Comparison of ENCODE assay signal across 1 cellular context in the genomic region with DNA sequence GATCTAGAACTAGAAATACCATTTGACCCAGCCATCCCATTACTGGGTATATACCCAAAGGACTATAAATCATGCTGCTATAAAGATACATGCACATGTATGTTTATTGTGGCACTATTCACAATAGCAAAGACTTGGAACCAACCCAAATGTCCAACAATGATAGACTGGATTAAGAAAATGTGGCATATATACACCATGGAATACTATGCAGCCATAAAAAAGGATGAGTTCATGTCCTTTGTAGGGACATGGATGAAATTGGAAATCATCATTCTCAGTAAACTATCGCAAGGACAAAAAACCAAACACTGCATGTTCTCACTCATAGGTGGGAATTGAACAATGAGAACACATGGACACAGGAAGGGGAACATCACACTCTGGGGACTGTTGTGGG.
A peak's percentile ranks its signal among the peaks of the same experiment; 100 is the strongest.
TF ChIP-seq lines count a peak whose summit lies in the region.
"Not testable (repeated sequence)": the region's sequence is repeated elsewhere in the genome, so short reads cannot be mapped to it uniquely, and the experiment has no call there.

No MANE protein-coding gene starts in this region.

- not testable (repeated sequence) for H3K9me3 ChIP-seq in HEK293 (ENCODE audit: control insufficient read depth, insufficient read depth, low read depth, low read length)

- not testable (repeated sequence) for H3K27ac ChIP-seq in HEK293 (ENCODE audit: extremely low read depth, low read depth, low read length)

- not testable (repeated sequence) for H3K4me1 ChIP-seq in HEK293 (ENCODE audit: control insufficient read depth, insufficient read depth, low read length)

- H3K4me3 ChIP-seq in HEK293 (ENCODE audit: low read depth, low read length), result not testable (repeated sequence)

- H3K36me3 ChIP-seq in HEK293 (ENCODE audit: control insufficient read depth in 2 of 2, insufficient read depth in 1 of 2, low read length in 2 of 2), result not testable (repeated sequence)

- CTCF ChIA-PET in HEK293 (lab: Yijun Ruan, JAX), result not testable (repeated sequence)

- POLR2A ChIA-PET in HEK293 (lab: Yijun Ruan, JAX), result not testable (repeated sequence)

- not testable (repeated sequence) for TF ChIP-seq CTCF in HEK293 (tag by site-specific recombination; IDR thresholded peaks at IDR 0.05)

TF ChIP-seq in HEK293, 187 proteins besides CTCF, POLR2A, EP300 and RAD21:
- TF ChIP-seq ZNF280D (tag by site-specific recombination; IDR thresholded peaks at IDR 0.05) (0 out of 2 replicates have a peak, but pooled peaks have one; percentile 67), ZNF146 (tag by site-specific recombination; IDR thresholded peaks at IDR 0.05) (peak; percentile 89)
TF ChIP-seq in HEK293: peak in this region for 2; not testable (repeated sequence) for 185.
